Comparison of ENCODE assay signal across 35 cellular contexts in genomic region chr4:124435276-124435675, GRCh38.
"Had no signal": no experiment of that assay in that cellular context is flagged by ENCODE, and none has a peak within 500 bp of the region (broad histone marks: within the 10 kb centered on the region; RNA-seq: fewer than 3 reads in every experiment).

No MANE protein-coding gene starts in this region.

- H3K27ac Mint-ChIP-seq: activated B cell treated with CpG ODN at 0.5 μM for 24 hours; activated CD4-positive, alpha-beta memory T cell treated with anti-CD3 and anti-CD28 coated beads, Interleukin-2, amount 10 ng/mL, durations not matched to agents 7 days and 5 days; activated CD8-positive, alpha-beta memory T cell treated with anti-CD3 and anti-CD28 coated beads, Interleukin-2, amount 10 ng/mL, durations not matched to agents 7 days and 5 days; activated naive CD8-positive, alpha-beta T cell treated with anti-CD3 and anti-CD28 coated beads for 36 hours had no signal

- H3K27ac ChIP-seq: body of pancreas, breast epithelium, KMS-11, RWPE1, VCaP had no signal

- H3K36me3 Mint-ChIP-seq: activated CD8-positive, alpha-beta memory T cell treated with anti-CD3 and anti-CD28 coated beads, Interleukin-2, amount 10 ng/mL, durations not matched to agents 7 days and 5 days; activated naive CD8-positive, alpha-beta T cell treated with anti-CD3 and anti-CD28 coated beads for 36 hours had no signal

- H3K4me3 Mint-ChIP-seq: activated B cell treated with CpG ODN at 0.5 μM for 24 hours; activated CD4-positive, alpha-beta memory T cell treated with anti-CD3 and anti-CD28 coated beads, Interleukin-2, amount 10 ng/mL, durations not matched to agents 7 days and 5 days; activated CD8-positive, alpha-beta memory T cell treated with anti-CD3 and anti-CD28 coated beads, Interleukin-2, amount 10 ng/mL, durations not matched to agents 7 days and 5 days; activated naive CD8-positive, alpha-beta T cell treated with anti-CD3 and anti-CD28 coated beads for 36 hours had no signal

- H3K9me3 ChIP-seq: body of pancreas, breast epithelium had no signal

- H3K4me1 Mint-ChIP-seq: activated B cell treated with CpG ODN at 0.5 μM for 24 hours; activated CD4-positive, alpha-beta memory T cell treated with anti-CD3 and anti-CD28 coated beads, Interleukin-2, amount 10 ng/mL, durations not matched to agents 7 days and 5 days; activated CD8-positive, alpha-beta memory T cell treated with anti-CD3 and anti-CD28 coated beads, Interleukin-2, amount 10 ng/mL, durations not matched to agents 7 days and 5 days; activated naive CD8-positive, alpha-beta T cell treated with anti-CD3 and anti-CD28 coated beads for 36 hours had no signal

- DNase-seq: activated B cell treated with CpG ODN at 0.5 μM for 24 hours; activated CD4-positive, alpha-beta memory T cell treated with anti-CD3 and anti-CD28 coated beads, Interleukin-2, amount 10 ng/mL, durations not matched to agents 7 days and 5 days; activated CD4-positive, alpha-beta T cell treated with anti-CD3 and anti-CD28 coated beads for 48 hours; activated CD4-positive, CD25-positive, alpha-beta regulatory T cell treated with anti-CD3 and anti-CD28 coated beads, Interleukin-2, amount 50 U/mL, for 72 hours; activated CD8-positive, alpha-beta memory T cell treated with anti-CD3 and anti-CD28 coated beads for 24 hours; activated CD8-positive, alpha-beta memory T cell treated with anti-CD3 and anti-CD28 coated beads, Interleukin-2, amount 10 ng/mL, durations not matched to agents 7 days and 5 days; activated CD8-positive, alpha-beta memory T cell treated with anti-CD3 and anti-CD28 coated beads, Interleukin-2, amount 50 U/mL, for 48 hours; activated naive CD4-positive, alpha-beta T cell; activated naive CD4-positive, alpha-beta T cell treated with anti-CD3 and anti-CD28 coated beads, Interleukin-2, amount 50 U/mL, for 16 hours; activated naive CD8-positive, alpha-beta T cell treated with anti-CD3 and anti-CD28 coated beads for 36 hours; activated T-cell treated with anti-CD3 and anti-CD28 coated beads, Interleukin-2, amount 50 U/mL, for 48 hours; body of pancreas; caudate nucleus; cerebellar nuclear complex; MM.1S; MV-4-11; NCI-H1092 treated with DMSO at 0.1 percent for 48 hours; NCI-H1417; NCI-H146; NCI-H187; NCI-H2081; NCI-H2171 treated with DMSO at 0.1 percent for 48 hours; NCI-H2227 treated with DMSO at 0.1 percent for 48 hours; NCI-H446 treated with DMSO at 0.1 percent for 48 hours; NCI-H524; PC-3; Right ventricle myocardium superior; SW 1271; T-helper 1 cell; T-helper 2 cell; T-helper 9 cell had no signal

- H3K27me3 Mint-ChIP-seq: activated B cell treated with CpG ODN at 0.5 μM for 24 hours; activated CD4-positive, alpha-beta memory T cell treated with anti-CD3 and anti-CD28 coated beads, Interleukin-2, amount 10 ng/mL, durations not matched to agents 7 days and 5 days; activated CD8-positive, alpha-beta memory T cell treated with anti-CD3 and anti-CD28 coated beads, Interleukin-2, amount 10 ng/mL, durations not matched to agents 7 days and 5 days; activated naive CD8-positive, alpha-beta T cell treated with anti-CD3 and anti-CD28 coated beads for 36 hours had no signal

- H3K36me3 ChIP-seq: breast epithelium had no signal

- H3K4me1 ChIP-seq: breast epithelium had no signal

- H3K4me3 ChIP-seq: body of pancreas, breast epithelium had no signal

- H3K9me3 Mint-ChIP-seq: activated B cell treated with CpG ODN at 0.5 μM for 24 hours; activated CD4-positive, alpha-beta memory T cell treated with anti-CD3 and anti-CD28 coated beads, Interleukin-2, amount 10 ng/mL, durations not matched to agents 7 days and 5 days; activated naive CD8-positive, alpha-beta T cell treated with anti-CD3 and anti-CD28 coated beads for 36 hours had no signal

- H3K27me3 ChIP-seq: body of pancreas, breast epithelium had no signal
